ENCODE assay signal across 1 cellular context in genomic region chr11:72541224-72541974, GRCh38.
TF ChIP-seq lines count a peak whose summit lies in the region.

No MANE protein-coding gene starts in this region.

TF ChIP-seq in GM23338, 12 proteins besides CTCF, POLR2A, EP300 and RAD21 (continued from another document):
- TF ChIP-seq, protein P1, sequence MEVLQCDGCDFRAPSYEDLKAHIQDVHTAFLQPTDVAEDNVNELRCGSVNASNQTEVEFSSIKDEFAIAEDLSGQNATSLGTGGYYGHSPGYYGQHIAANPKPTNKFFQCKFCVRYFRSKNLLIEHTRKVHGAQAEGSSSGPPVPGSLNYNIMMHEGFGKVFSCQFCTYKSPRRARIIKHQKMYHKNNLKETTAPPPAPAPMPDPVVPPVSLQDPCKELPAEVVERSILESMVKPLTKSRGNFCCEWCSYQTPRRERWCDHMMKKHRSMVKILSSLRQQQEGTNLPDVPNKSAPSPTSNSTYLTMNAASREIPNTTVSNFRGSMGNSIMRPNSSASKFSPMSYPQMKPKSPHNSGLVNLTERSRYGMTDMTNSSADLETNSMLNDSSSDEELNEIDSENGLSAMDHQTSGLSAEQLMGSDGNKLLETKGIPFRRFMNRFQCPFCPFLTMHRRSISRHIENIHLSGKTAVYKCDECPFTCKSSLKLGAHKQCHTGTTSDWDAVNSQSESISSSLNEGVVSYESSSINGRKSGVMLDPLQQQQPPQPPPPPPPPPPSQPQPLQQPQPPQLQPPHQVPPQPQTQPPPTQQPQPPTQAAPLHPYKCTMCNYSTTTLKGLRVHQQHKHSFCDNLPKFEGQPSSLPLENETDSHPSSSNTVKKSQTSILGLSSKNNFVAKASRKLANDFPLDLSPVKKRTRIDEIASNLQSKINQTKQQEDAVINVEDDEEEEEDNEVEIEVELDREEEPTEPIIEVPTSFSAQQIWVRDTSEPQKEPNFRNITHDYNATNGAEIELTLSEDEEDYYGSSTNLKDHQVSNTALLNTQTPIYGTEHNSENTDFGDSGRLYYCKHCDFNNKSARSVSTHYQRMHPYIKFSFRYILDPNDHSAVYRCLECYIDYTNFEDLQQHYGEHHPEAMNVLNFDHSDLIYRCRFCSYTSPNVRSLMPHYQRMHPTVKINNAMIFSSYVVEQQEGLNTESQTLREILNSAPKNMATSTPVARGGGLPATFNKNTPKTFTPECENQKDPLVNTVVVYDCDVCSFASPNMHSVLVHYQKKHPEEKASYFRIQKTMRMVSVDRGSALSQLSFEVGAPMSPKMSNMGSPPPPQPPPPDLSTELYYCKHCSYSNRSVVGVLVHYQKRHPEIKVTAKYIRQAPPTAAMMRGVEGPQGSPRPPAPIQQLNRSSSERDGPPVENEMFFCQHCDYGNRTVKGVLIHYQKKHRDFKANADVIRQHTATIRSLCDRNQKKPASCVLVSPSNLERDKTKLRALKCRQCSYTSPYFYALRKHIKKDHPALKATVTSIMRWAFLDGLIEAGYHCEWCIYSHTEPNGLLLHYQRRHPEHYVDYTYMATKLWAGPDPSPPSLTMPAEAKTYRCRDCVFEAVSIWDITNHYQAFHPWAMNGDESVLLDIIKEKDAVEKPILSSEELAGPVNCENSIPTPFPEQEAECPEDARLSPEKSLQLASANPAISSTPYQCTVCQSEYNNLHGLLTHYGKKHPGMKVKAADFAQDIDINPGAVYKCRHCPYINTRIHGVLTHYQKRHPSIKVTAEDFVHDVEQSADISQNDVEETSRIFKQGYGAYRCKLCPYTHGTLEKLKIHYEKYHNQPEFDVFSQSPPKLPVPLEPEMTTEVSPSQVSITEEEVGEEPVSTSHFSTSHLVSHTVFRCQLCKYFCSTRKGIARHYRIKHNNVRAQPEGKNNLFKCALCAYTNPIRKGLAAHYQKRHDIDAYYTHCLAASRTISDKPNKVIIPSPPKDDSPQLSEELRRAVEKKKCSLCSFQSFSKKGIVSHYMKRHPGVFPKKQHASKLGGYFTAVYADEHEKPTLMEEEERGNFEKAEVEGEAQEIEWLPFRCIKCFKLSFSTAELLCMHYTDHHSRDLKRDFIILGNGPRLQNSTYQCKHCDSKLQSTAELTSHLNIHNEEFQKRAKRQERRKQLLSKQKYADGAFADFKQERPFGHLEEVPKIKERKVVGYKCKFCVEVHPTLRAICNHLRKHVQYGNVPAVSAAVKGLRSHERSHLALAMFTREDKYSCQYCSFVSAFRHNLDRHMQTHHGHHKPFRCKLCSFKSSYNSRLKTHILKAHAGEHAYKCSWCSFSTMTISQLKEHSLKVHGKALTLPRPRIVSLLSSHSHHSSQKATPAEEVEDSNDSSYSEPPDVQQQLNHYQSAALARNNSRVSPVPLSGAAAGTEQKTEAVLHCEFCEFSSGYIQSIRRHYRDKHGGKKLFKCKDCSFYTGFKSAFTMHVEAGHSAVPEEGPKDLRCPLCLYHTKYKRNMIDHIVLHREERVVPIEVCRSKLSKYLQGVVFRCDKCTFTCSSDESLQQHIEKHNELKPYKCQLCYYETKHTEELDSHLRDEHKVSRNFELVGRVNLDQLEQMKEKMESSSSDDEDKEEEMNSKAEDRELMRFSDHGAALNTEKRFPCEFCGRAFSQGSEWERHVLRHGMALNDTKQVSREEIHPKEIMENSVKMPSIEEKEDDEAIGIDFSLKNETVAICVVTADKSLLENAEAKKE (CRISPR knock-in tag; IDR thresholded peaks at IDR 0.05), result no peak
- no peak for TF ChIP-seq CREB1 (CRISPR knock-in tag; IDR thresholded peaks at IDR 0.05; ENCODE audit: low read depth)
- no peak for TF ChIP-seq ZNF331 (CRISPR knock-in tag; IDR thresholded peaks at IDR 0.05; ENCODE audit: low read depth)
- TF ChIP-seq JUNB (IDR thresholded peaks at IDR 0.05; ENCODE audit: unreplicated experiment), result no peak
- TF ChIP-seq EZH2phosphoT487 (IDR thresholded peaks at IDR 0.05; ENCODE audit: unreplicated experiment), result no peak
- no peak for TF ChIP-seq ZNF114 (CRISPR knock-in tag; IDR thresholded peaks at IDR 0.05)
- TF ChIP-seq, protein P2, sequence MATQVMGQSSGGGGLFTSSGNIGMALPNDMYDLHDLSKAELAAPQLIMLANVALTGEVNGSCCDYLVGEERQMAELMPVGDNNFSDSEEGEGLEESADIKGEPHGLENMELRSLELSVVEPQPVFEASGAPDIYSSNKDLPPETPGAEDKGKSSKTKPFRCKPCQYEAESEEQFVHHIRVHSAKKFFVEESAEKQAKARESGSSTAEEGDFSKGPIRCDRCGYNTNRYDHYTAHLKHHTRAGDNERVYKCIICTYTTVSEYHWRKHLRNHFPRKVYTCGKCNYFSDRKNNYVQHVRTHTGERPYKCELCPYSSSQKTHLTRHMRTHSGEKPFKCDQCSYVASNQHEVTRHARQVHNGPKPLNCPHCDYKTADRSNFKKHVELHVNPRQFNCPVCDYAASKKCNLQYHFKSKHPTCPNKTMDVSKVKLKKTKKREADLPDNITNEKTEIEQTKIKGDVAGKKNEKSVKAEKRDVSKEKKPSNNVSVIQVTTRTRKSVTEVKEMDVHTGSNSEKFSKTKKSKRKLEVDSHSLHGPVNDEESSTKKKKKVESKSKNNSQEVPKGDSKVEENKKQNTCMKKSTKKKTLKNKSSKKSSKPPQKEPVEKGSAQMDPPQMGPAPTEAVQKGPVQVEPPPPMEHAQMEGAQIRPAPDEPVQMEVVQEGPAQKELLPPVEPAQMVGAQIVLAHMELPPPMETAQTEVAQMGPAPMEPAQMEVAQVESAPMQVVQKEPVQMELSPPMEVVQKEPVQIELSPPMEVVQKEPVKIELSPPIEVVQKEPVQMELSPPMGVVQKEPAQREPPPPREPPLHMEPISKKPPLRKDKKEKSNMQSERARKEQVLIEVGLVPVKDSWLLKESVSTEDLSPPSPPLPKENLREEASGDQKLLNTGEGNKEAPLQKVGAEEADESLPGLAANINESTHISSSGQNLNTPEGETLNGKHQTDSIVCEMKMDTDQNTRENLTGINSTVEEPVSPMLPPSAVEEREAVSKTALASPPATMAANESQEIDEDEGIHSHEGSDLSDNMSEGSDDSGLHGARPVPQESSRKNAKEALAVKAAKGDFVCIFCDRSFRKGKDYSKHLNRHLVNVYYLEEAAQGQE (IDR thresholded peaks at IDR 0.05; ENCODE audit: unreplicated experiment), result no peak
- no peak for TF ChIP-seq EZH2 (IDR thresholded peaks at IDR 0.05; ENCODE audit: low read depth, unreplicated experiment)
- no peak for TF ChIP-seq STAT1 (IDR thresholded peaks at IDR 0.05; ENCODE audit: unreplicated experiment)
- no peak for TF ChIP-seq ETS1 (IDR thresholded peaks at IDR 0.05)
TF ChIP-seq in GM23338: peak in this region for 0.
